ENCODE assay signal across 1 cellular context in genomic region chr17:929547-929946, GRCh38.
TF ChIP-seq lines count a peak whose summit lies in the region.

No MANE protein-coding gene starts in this region.

TF ChIP-seq in HCT116, 20 proteins besides CTCF, POLR2A, EP300 and RAD21 (continued from another document):
- TF ChIP-seq MAX (IDR thresholded peaks at IDR 0.05) (no peak), POLR2AphosphoS5 (IDR thresholded peaks at IDR 0.05; ENCODE audit: low read depth, low read length) (no peak), YY1 (IDR thresholded peaks at IDR 0.05; ENCODE audit: extremely low read depth, insufficient replicate concordance, low read depth, low read length) (no peak)
